In genomic region chr6:133326584-133326983, GRCh38 we compare ENCODE assay signal across 1 cellular context.
TF ChIP-seq lines count a peak whose summit lies in the region.

No MANE protein-coding gene starts in this region.

TF ChIP-seq in HEK293, 187 proteins besides CTCF, POLR2A, EP300 and RAD21 (continued from another document):
- TF ChIP-seq ZNF394 (tag by site-specific recombination; IDR thresholded peaks at IDR 0.05; ENCODE audit: borderline replicate concordance), result peak; percentile 55; the same call in 1 of the 2 replicates
- peak; percentile 98 for TF ChIP-seq ZNF600 (tag by site-specific recombination; IDR thresholded peaks at IDR 0.05)
- TF ChIP-seq MEIS1 (CRISPR knock-in tag; IDR thresholded peaks at IDR 0.05; ENCODE audit: borderline replicate concordance), result no peak
- TF ChIP-seq ZNF558 (tag by site-specific recombination; IDR thresholded peaks at IDR 0.05), result no peak
- TF ChIP-seq ZNF366 (tag by site-specific recombination; conservative IDR thresholded peaks at IDR 0.05), result peak; percentile 81
- TF ChIP-seq ZNF114 (tag by site-specific recombination; IDR thresholded peaks at IDR 0.05), result no peak
- peak; percentile 49; the same call in 1 of the 2 replicates for TF ChIP-seq ZNF692 (tag by site-specific recombination; IDR thresholded peaks at IDR 0.05)
- peak; percentile 60; the same call in 1 of the 2 replicates for TF ChIP-seq TSHZ1 (tag by site-specific recombination; IDR thresholded peaks at IDR 0.05; ENCODE audit: borderline replicate concordance)
- no peak for TF ChIP-seq ZNF654 (tag by site-specific recombination; IDR thresholded peaks at IDR 0.05; ENCODE audit: low read depth)
- peak; percentile 85 for TF ChIP-seq ZBTB21 (tag by site-specific recombination; IDR thresholded peaks at IDR 0.05)
- TF ChIP-seq ATF2 (tag by site-specific recombination; IDR thresholded peaks at IDR 0.05; ENCODE audit: low read depth), result peak; percentile 98
- peak; percentile 96 for TF ChIP-seq ZNF10 (tag by site-specific recombination; IDR thresholded peaks at IDR 0.05)
- TF ChIP-seq KLF7 (tag by site-specific recombination; IDR thresholded peaks at IDR 0.05; ENCODE audit: borderline replicate concordance), result no peak
- no peak for TF ChIP-seq ZNF501 (tag by site-specific recombination; IDR thresholded peaks at IDR 0.05)
- TF ChIP-seq ZBTB17 (tag by site-specific recombination; IDR thresholded peaks at IDR 0.05), result peak; percentile 85
- peak; percentile 49; the same call in 1 of the 2 replicates for TF ChIP-seq ZNF184 (tag by site-specific recombination; IDR thresholded peaks at IDR 0.05)
- peak; percentile 57 for TF ChIP-seq PRDM10 (tag by site-specific recombination; IDR thresholded peaks at IDR 0.05)
- no peak for TF ChIP-seq ZFHX2 (tag by site-specific recombination; conservative IDR thresholded peaks at IDR 0.05)
- peak; percentile 47; the same call in 1 of the 2 replicates for TF ChIP-seq ZNF2 (tag by site-specific recombination; IDR thresholded peaks at IDR 0.05)
- TF ChIP-seq KLF8 (tag by site-specific recombination; IDR thresholded peaks at IDR 0.05), result 0 out of 2 replicates have a peak, but pooled peaks have one; percentile 29
- no peak for TF ChIP-seq ZNF362 (tag by site-specific recombination; IDR thresholded peaks at IDR 0.05)
- no peak for TF ChIP-seq ZNF132 (tag by site-specific recombination; IDR thresholded peaks at IDR 0.05; ENCODE audit: borderline replicate concordance)
- TF ChIP-seq ZNF18 (tag by site-specific recombination; IDR thresholded peaks at IDR 0.05), result no peak
- TF ChIP-seq ZNF335 (tag by site-specific recombination; conservative IDR thresholded peaks at IDR 0.05), result 0 out of 2 replicates have a peak, but pooled peaks have one; percentile 20
- TF ChIP-seq ZNF324 (tag by site-specific recombination; IDR thresholded peaks at IDR 0.05), result no peak
- TF ChIP-seq ZNF280C (tag by site-specific recombination; IDR thresholded peaks at IDR 0.05), result no peak
- peak; percentile 94 for TF ChIP-seq ZNF629 (tag by site-specific recombination; IDR thresholded peaks at IDR 0.05)
- TF ChIP-seq ZNF76 (tag by site-specific recombination; IDR thresholded peaks at IDR 0.05; ENCODE audit: borderline replicate concordance, low read depth), result 0 out of 2 replicates have a peak, but pooled peaks have one; percentile 39
- TF ChIP-seq ZNF169 (tag by site-specific recombination; IDR thresholded peaks at IDR 0.05), result no peak
- TF ChIP-seq MZF1 (tag by site-specific recombination; IDR thresholded peaks at IDR 0.05; ENCODE audit: borderline replicate concordance), result peak; percentile 66; the same call in 1 of the 2 replicates
- TF ChIP-seq SP7 (tag by site-specific recombination; IDR thresholded peaks at IDR 0.05), result peak; percentile 52; the same call in 1 of the 2 replicates
- TF ChIP-seq ZFP69B (tag by site-specific recombination; IDR thresholded peaks at IDR 0.05), result peak; percentile 52; the same call in 1 of the 2 replicates
- peak; percentile 51 for TF ChIP-seq ZXDB (tag by site-specific recombination; IDR thresholded peaks at IDR 0.05)
- peak; percentile 43; the same call in 1 of the 2 replicates for TF ChIP-seq ZBTB48 (tag by site-specific recombination; IDR thresholded peaks at IDR 0.05)
- peak; percentile 56; the same call in 1 of the 2 replicates for TF ChIP-seq ZNF24 (tag by site-specific recombination; IDR thresholded peaks at IDR 0.05)
- TF ChIP-seq ZNF639 (tag by site-specific recombination; IDR thresholded peaks at IDR 0.05), result peak; percentile 61; the same call in 1 of the 2 replicates
- peak; percentile 53; the same call in 1 of the 2 replicates for TF ChIP-seq HIC1 (tag by site-specific recombination; IDR thresholded peaks at IDR 0.05)
- TF ChIP-seq ZEB2 (tag by site-specific recombination; IDR thresholded peaks at IDR 0.05), result no peak
- peak; percentile 45; the same call in 1 of the 2 replicates for TF ChIP-seq TRIM28 (IDR thresholded peaks at IDR 0.05; ENCODE audit: borderline replicate concordance, low read length)
